9 cellular contexts compared by ENCODE assay signal in genomic region chr9:128470560-128470959, GRCh38. TPM values are rescaled to one million over a fixed set of nuclear protein-coding genes. Genes with fewer than 3 reads are reported as not detected.
DNase-seq lines count a peak whose midpoint lies in the region; TF ChIP-seq lines count a peak whose summit lies in the region.
"Had no signal": no experiment of that assay in that cellular context is flagged by ENCODE, and none has a peak within 500 bp of the region (broad histone marks: within the 10 kb centered on the region; RNA-seq: fewer than 3 reads in every experiment).

No MANE protein-coding gene starts in this region.

- WGBS in transverse colon (ENCODE audit: low coverage in 1 of 2), 2 donors, result 79 to 100% methylated on average over 1 to 5 of the region's 5 CpGs

- H3K27ac Mint-ChIP-seq in activated CD4-positive, alpha-beta memory T cell treated with anti-CD3 and anti-CD28 coated beads for 36 hours, result no peak overlapping the region

- TF ChIP-seq CTCF in transverse colon (IDR thresholded peaks at IDR 0.05), result no peak

- H3K4me2 ChIP-seq in BLaER1, result peak overlapping the region; percentile 86

- DNase-seq in H4 (ENCODE audit: low spot score), result peak; percentile 68
- peak; percentile 71 for DNase-seq in SKM-1 (lab: John Stamatoyannopoulos, UW; ENCODE audit: unreplicated experiment)
- DNase-seq in foreskin melanocyte, result peak; percentile 34
- DNase-seq in iPS-NIHi7 (ENCODE audit: extremely low spot score), result no peak
- no peak for DNase-seq in transverse colon
- DNase-seq in activated CD4-positive, alpha-beta memory T cell treated with anti-CD3 and anti-CD28 coated beads for 36 hours, result no peak
- no peak for DNase-seq in activated CD4-positive, alpha-beta T cell treated with anti-CD3 and anti-CD28 coated beads, Interleukin-2, amount 50 U/mL, for 1 hour
- DNase-seq: NCI-H1105 treated with DMSO at 0.1 percent for 48 hours had no signal

- CTCF ChIA-PET in activated CD4-positive, alpha-beta memory T cell treated with anti-CD3 and anti-CD28 coated beads for 36 hours (lab: Charles Lee), result no interaction called here

- H3K36me3 ChIP-seq in BLaER1, result peaks cover 71% of the 10 kb centered on the region
- H3K36me3 ChIP-seq in transverse colon, result peaks cover 0 to 3% (median 1%) of the 10 kb centered on the region in 4 donors

- H3K27ac ChIP-seq in BLaER1 (peak overlapping the region; percentile 81), transverse colon (no peak overlapping the region)

- no peaks in the 10 kb centered on the region for H3K27me3 Mint-ChIP-seq in activated CD4-positive, alpha-beta memory T cell treated with anti-CD3 and anti-CD28 coated beads for 36 hours

- H3K4me3 Mint-ChIP-seq in activated CD4-positive, alpha-beta memory T cell treated with anti-CD3 and anti-CD28 coated beads for 36 hours, result no peak overlapping the region

- no peak for TF ChIP-seq EP300 in transverse colon (IDR thresholded peaks at IDR 0.05; ENCODE audit: low read depth)

- no peaks in the 10 kb centered on the region for H3K9me3 ChIP-seq in BLaER1
- no peaks in the 10 kb centered on the region for H3K9me3 ChIP-seq in transverse colon

- H4K20me1 ChIP-seq in BLaER1, result no peaks in the 10 kb centered on the region

- no peak for TF ChIP-seq POLR2A in transverse colon (IDR thresholded peaks at IDR 0.05)

- in situ Hi-C loops in transverse colon (cut with MboI; ENCODE audit: low pct_ligation_motif_present in 1 of 4, low pct_unique_long_range_greater_than_20kb in 1 of 4, low sequenced_read_pairs in 3 of 4), result no loop called here

- no peaks in the 10 kb centered on the region for H3K9me3 Mint-ChIP-seq in activated CD4-positive, alpha-beta memory T cell treated with anti-CD3 and anti-CD28 coated beads for 36 hours

- no peaks in the 10 kb centered on the region for H3K27me3 ChIP-seq in BLaER1
- no peaks in the 10 kb centered on the region for H3K27me3 ChIP-seq in transverse colon

- H3K4me3 ChIP-seq in BLaER1 (0 out of 2 replicates have a peak overlapping the region, but pooled peaks have one; percentile 31), transverse colon (no peak overlapping the region)

- peak overlapping the region; percentile 63 for H3K9ac ChIP-seq in BLaER1

- H3K36me3 Mint-ChIP-seq in activated CD4-positive, alpha-beta memory T cell treated with anti-CD3 and anti-CD28 coated beads for 36 hours, result peaks cover 31% of the 10 kb centered on the region

- intact Hi-C loops in transverse colon (cut with DNase I; ENCODE audit: low total_unique reads), result no loop called here
- intact Hi-C loops in activated CD4-positive, alpha-beta memory T cell treated with anti-CD3 and anti-CD28 coated beads for 36 hours (cut with micrococcal nuclease), result no loop called here

- no peaks in the 10 kb centered on the region for H3K4me1 Mint-ChIP-seq in activated CD4-positive, alpha-beta memory T cell treated with anti-CD3 and anti-CD28 coated beads for 36 hours (ENCODE audit: low read depth)

- POLR2A ChIA-PET in activated CD4-positive, alpha-beta memory T cell treated with anti-CD3 and anti-CD28 coated beads for 36 hours (lab: Charles Lee), result no interaction called here

- peaks cover 62% of the 10 kb centered on the region for H3K4me1 ChIP-seq in BLaER1
- peaks cover 0 to 3% (median 0%) of the 10 kb centered on the region in 4 donors for H3K4me1 ChIP-seq in transverse colon

RNA-seq across cellular contexts. Expression of gene ODF2, which starts 14.8 kb away (rescaled TPM):
- 28.6 and 30.2 TPM in 2 replicates for total RNA-seq in H4 (2014; rRNA removed; shearing (Covaris generic))
- total RNA-seq in transverse colon, result 10 to 100 TPM; 13.2 to 62.3 (median 19.8) TPM
- total RNA-seq in activated CD4-positive, alpha-beta memory T cell treated with anti-CD3 and anti-CD28 coated beads for 36 hours, result 10 to 100 TPM; 68.9 to 72.8 TPM

RNA-seq across cellular contexts. Expression of gene GLE1, which starts 34.0 kb away (rescaled TPM):
- 30.3 and 35.5 TPM in 2 replicates for total RNA-seq in H4 (2014; rRNA removed; shearing (Covaris generic))
- 100 to 1,000 TPM in 1 of 4 donors, 10 to 100 TPM in 3; 24.3 to 120 (median 58.7) TPM for total RNA-seq in transverse colon
- total RNA-seq in activated CD4-positive, alpha-beta memory T cell treated with anti-CD3 and anti-CD28 coated beads for 36 hours, result 10 to 100 TPM; 55.6 to 57.0 TPM

RNA-seq across cellular contexts. Expression of gene CERCAM, which starts 49.9 kb away (rescaled TPM):
- 19.0 and 20.8 TPM in 2 replicates for total RNA-seq in H4 (2014; rRNA removed; shearing (Covaris generic))
- total RNA-seq in transverse colon, result 10 to 100 TPM in 1 of 4 donors, 1 to 10 TPM in 3; 4.5 to 19.7 (median 7.8) TPM
- total RNA-seq in activated CD4-positive, alpha-beta memory T cell treated with anti-CD3 and anti-CD28 coated beads for 36 hours, result 1 to 10 TPM; 1.0 to 1.1 TPM

Comparison
In these comparisons a context has a peak if more than half of its experiments do, and no peak if none do; other contexts are left out.
1. DNase-seq: peak in H4 (single experiment), SKM-1 (single experiment) and foreskin melanocyte (single experiment); none in iPS-NIHi7 (single experiment), transverse colon (single experiment), activated CD4-positive, alpha-beta memory T cell treated with anti-CD3 and anti-CD28 coated beads for 36 hours (single experiment) and activated CD4-positive, alpha-beta T cell treated with anti-CD3 and anti-CD28 coated beads, Interleukin-2, amount 50 U/mL, for 1 hour (single experiment).